In the genomic region with DNA sequence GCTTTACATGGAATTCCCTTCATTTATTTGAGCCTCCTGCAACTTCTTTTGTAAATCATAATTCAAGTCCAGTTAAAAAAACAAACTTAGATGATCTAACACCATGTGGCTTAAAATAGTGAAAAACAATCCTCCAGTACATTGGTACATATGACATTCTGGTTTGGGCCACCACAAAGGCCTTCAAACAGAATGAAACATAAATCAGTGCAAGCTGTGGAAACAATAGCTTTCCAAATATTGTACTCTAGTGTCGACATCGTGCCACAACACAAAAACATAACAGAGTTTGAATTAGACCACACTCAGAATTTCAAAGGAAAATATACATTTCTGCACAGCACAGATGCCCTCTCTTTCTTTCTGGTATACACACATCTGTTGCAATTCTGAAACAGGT, we compare ENCODE assay signal across 23 cellular contexts.
"Had no signal": no experiment of that assay in that cellular context is flagged by ENCODE, and none has a peak within 500 bp of the region (broad histone marks: within the 10 kb centered on the region; RNA-seq: fewer than 3 reads in every experiment).

No MANE protein-coding gene starts in this region.

- H2AFZ ChIP-seq: parathyroid adenoma had no signal

- H3K36me3 Mint-ChIP-seq: activated naive CD8-positive, alpha-beta T cell treated with anti-CD3 and anti-CD28 coated beads for 36 hours; naive B cell; WTC11 had no signal

- H3K4me3 Mint-ChIP-seq: activated naive CD8-positive, alpha-beta T cell treated with anti-CD3 and anti-CD28 coated beads for 36 hours; activated T-cell treated with anti-CD3 and anti-CD28 coated beads, Interleukin-2, amount 50 U/mL, for 4 hours; dendritic cell treated with granulocyte-macrophage colony-stimulating factor and Interleukin-4, amounts not matched to agents 40 ng/mL and 50 ng/mL, for 4 days; naive B cell; stimulated activated naive CD8-positive, alpha-beta T cell treated with anti-CD3 and anti-CD28 coated beads, Interleukin-15, Interleukin-2, amounts not matched to agents 100 ng/mL and 50 ng/mL, for 24 hours; WTC11 had no signal

- H3K4me1 ChIP-seq: foreskin keratinocyte, parathyroid adenoma, tibial nerve, uterus had no signal

- H3K79me2 ChIP-seq: parathyroid adenoma had no signal

- H3K4me3 ChIP-seq: cardiac muscle cell, lung, tibial nerve, uterus had no signal

- H3K27ac ChIP-seq: cardiac muscle cell, foreskin keratinocyte, parathyroid adenoma, tibial nerve, uterus had no signal

- DNase-seq: activated CD8-positive, alpha-beta memory T cell treated with anti-CD3 and anti-CD28 coated beads for 24 hours; activated CD8-positive, alpha-beta memory T cell treated with anti-CD3 and anti-CD28 coated beads, Interleukin-2, amount 50 U/mL, for 4 hours; activated naive CD4-positive, alpha-beta T cell; activated naive CD8-positive, alpha-beta T cell treated with anti-CD3 and anti-CD28 coated beads for 36 hours; activated T-cell treated with anti-CD3 and anti-CD28 coated beads, Interleukin-2, amount 50 U/mL, for 4 hours; amygdala; effector CD8-positive, alpha-beta T cell; foreskin keratinocyte; kidney; naive B cell; nucleus accumbens; right cardiac atrium; stimulated activated CD4-positive, alpha-beta T cell treated with anti-CD3 and anti-CD28 coated beads, Interleukin-1b, Interleukin-23, amount 100 ng/mL, for 48 hours; T-helper 9 cell; uterus had no signal

- H3K27me3 Mint-ChIP-seq: activated naive CD8-positive, alpha-beta T cell treated with anti-CD3 and anti-CD28 coated beads for 36 hours; dendritic cell treated with granulocyte-macrophage colony-stimulating factor and Interleukin-4, amounts not matched to agents 40 ng/mL and 50 ng/mL, for 4 days; naive B cell; stimulated activated naive CD8-positive, alpha-beta T cell treated with anti-CD3 and anti-CD28 coated beads, Interleukin-15, Interleukin-2, amounts not matched to agents 100 ng/mL and 50 ng/mL, for 24 hours had no signal

- H3K4me1 Mint-ChIP-seq: activated naive CD8-positive, alpha-beta T cell treated with anti-CD3 and anti-CD28 coated beads for 36 hours; naive B cell; WTC11 had no signal

- H3K9ac ChIP-seq: parathyroid adenoma had no signal

- H3K9me3 Mint-ChIP-seq: activated naive CD8-positive, alpha-beta T cell treated with anti-CD3 and anti-CD28 coated beads for 36 hours; activated T-cell treated with anti-CD3 and anti-CD28 coated beads, Interleukin-2, amount 50 U/mL, for 4 hours; dendritic cell treated with granulocyte-macrophage colony-stimulating factor and Interleukin-4, amounts not matched to agents 40 ng/mL and 50 ng/mL, for 4 days; WTC11 had no signal

- H3K36me3 ChIP-seq: cardiac muscle cell, tibial nerve, uterus had no signal

- ATAC-seq: activated T-cell treated with anti-CD3 and anti-CD28 coated beads, Interleukin-2, amount 50 U/mL, for 4 hours; foreskin keratinocyte; right cardiac atrium; WTC11 had no signal

- H3K27me3 ChIP-seq: cardiac muscle cell, foreskin keratinocyte, tibial nerve, uterus had no signal

- H3K9me3 ChIP-seq: tibial nerve, uterus had no signal

- H3K27ac Mint-ChIP-seq: activated naive CD8-positive, alpha-beta T cell treated with anti-CD3 and anti-CD28 coated beads for 36 hours; activated T-helper 2 cell treated with anti-CD3 and anti-CD28 coated beads, Interferon-gamma antibody, Interleukin-2, Interleukin-4, amounts not matched to agents 10 μg/mL and 5 μg/mL and 100 μg/mL, durations not matched to agents 14 hours and 24 hours and 36 hours; dendritic cell treated with granulocyte-macrophage colony-stimulating factor and Interleukin-4, amounts not matched to agents 40 ng/mL and 50 ng/mL, for 4 days; naive B cell; stimulated activated naive CD8-positive, alpha-beta T cell treated with anti-CD3 and anti-CD28 coated beads, Interleukin-15, Interleukin-2, amounts not matched to agents 100 ng/mL and 50 ng/mL, for 24 hours; WTC11 had no signal
